ENCODE assay signal across 8 cellular contexts in the genomic region with DNA sequence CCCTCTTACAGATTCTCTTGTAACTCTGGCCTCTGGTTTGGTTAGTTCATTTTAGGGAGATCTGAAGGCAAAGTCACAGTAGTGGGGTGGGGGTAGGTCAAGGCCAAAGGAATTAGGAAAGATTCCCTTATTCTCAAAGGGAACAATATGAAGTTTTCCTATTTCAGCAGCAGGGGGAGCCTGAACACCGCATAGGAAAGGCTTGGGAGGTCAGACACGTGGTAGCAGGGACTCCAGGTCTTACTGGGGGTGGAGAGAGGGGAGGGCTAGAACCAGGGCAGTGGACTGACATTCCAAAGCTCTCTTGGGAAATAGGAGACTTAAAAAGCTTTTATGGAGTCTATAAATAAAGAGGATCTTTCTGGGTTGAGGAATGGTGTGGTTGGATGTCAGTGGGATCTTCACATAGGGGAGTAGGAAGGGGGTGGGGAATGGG. TPM values are rescaled to one million over a fixed set of nuclear protein-coding genes. Genes with fewer than 3 reads are reported as not detected.
DNase-seq lines count a peak whose midpoint lies in the region; ATAC-seq and TF ChIP-seq lines count a peak whose summit lies in the region.

No MANE protein-coding gene starts in this region.

- peak overlapping the region; percentile 99 for H3K4me3 Mint-ChIP-seq in activated CD4-positive, alpha-beta memory T cell treated with anti-CD3 and anti-CD28 coated beads for 36 hours
- peak overlapping the region; percentile 96 to 98 for H3K4me3 Mint-ChIP-seq in effector memory CD8-positive, alpha-beta T cell

- no peaks in the 10 kb centered on the region for H3K9me3 Mint-ChIP-seq in activated CD4-positive, alpha-beta memory T cell treated with anti-CD3 and anti-CD28 coated beads for 36 hours
- H3K9me3 Mint-ChIP-seq in effector memory CD8-positive, alpha-beta T cell, result no peaks in the 10 kb centered on the region

- H3K4me1 Mint-ChIP-seq in activated CD4-positive, alpha-beta memory T cell treated with anti-CD3 and anti-CD28 coated beads for 36 hours (ENCODE audit: low read depth), result peaks cover 34% of the 10 kb centered on the region
- peaks cover 32 to 38% of the 10 kb centered on the region in 2 donors for H3K4me1 Mint-ChIP-seq in effector memory CD8-positive, alpha-beta T cell (ENCODE audit: low read depth in 2 of 2)

- H3K36me3 Mint-ChIP-seq in activated CD4-positive, alpha-beta memory T cell treated with anti-CD3 and anti-CD28 coated beads for 36 hours, result peaks cover 28% of the 10 kb centered on the region
- H3K36me3 Mint-ChIP-seq in effector memory CD8-positive, alpha-beta T cell (ENCODE audit: insufficient read depth), result peaks cover 47% of the 10 kb centered on the region

- no peak for ATAC-seq in effector memory CD8-positive, alpha-beta T cell (replicated peaks)
- ATAC-seq in lower lobe of right lung (peak; percentile 65 to 73), HG02610 (IDR thresholded peaks at IDR 0.05; ENCODE audit: unreplicated experiment) (no peak)

- POLR2A ChIA-PET in activated CD4-positive, alpha-beta memory T cell treated with anti-CD3 and anti-CD28 coated beads for 36 hours (lab: Charles Lee), result interaction anchor here (0.6 to 6.7 kb wide), 11 partner anchors 14 to 145 kb away, joined by 3 to 101 read pairs (median 4); a partner anchor contains a TSS

- CTCF ChIA-PET in activated CD4-positive, alpha-beta memory T cell treated with anti-CD3 and anti-CD28 coated beads for 36 hours (lab: Charles Lee), result interaction anchor here (0.6 to 6.9 kb wide), 18 partner anchors 9 to 381 kb away, joined by 3 to 168 read pairs (median 7); a partner anchor contains a TSS

- H3K4me1 ChIP-seq in BE2C, result peaks cover 6% of the 10 kb centered on the region
- peaks cover 22% of the 10 kb centered on the region for H3K4me1 ChIP-seq in lower lobe of right lung

- H3K27ac ChIP-seq in lower lobe of right lung, result peak overlapping the region; percentile 91

- H3K36me3 ChIP-seq in BE2C (peaks cover 8% of the 10 kb centered on the region), lower lobe of right lung (peaks cover 24% of the 10 kb centered on the region)

- TF ChIP-seq CTCF in BE2C (IDR thresholded peaks at IDR 0.05; ENCODE audit: low read depth, low read length) (peak; percentile 87), HFF-Myc (IDR thresholded peaks at IDR 0.05; ENCODE audit: low read depth, low read length, missing control alignments) (peak; percentile 79), lower lobe of right lung (IDR thresholded peaks at IDR 0.05) (peak; percentile 72)

- H3K9me3 ChIP-seq in BE2C (no peaks in the 10 kb centered on the region), lower lobe of right lung (no peaks in the 10 kb centered on the region)

- DNase-seq in BE2C (peak; percentile 84), HFF-Myc (ENCODE audit: extremely low read depth, low read depth) (peak; percentile 92), NCI-H69 (lab: John Stamatoyannopoulos, UW) (peak; percentile 91), lower lobe of right lung (no peak)
- peak; percentile 73 for DNase-seq in activated CD4-positive, alpha-beta memory T cell treated with anti-CD3 and anti-CD28 coated beads for 36 hours
- DNase-seq in effector memory CD8-positive, alpha-beta T cell, result peak; percentile 38 to 50 (median 48)
- peak; percentile 32 for DNase-seq in stimulated activated CD8-positive, alpha-beta memory T cell treated with anti-CD3 and anti-CD28 coated beads, Interleukin-12 subunit alpha, Interleukin-12 subunit beta, amount 100 ng/mL, for 4 hours (ENCODE audit: low read depth)

- peak overlapping the region; percentile 100 for H3K27ac Mint-ChIP-seq in activated CD4-positive, alpha-beta memory T cell treated with anti-CD3 and anti-CD28 coated beads for 36 hours
- peak overlapping the region; percentile 98 to 99 for H3K27ac Mint-ChIP-seq in effector memory CD8-positive, alpha-beta T cell

- no peaks in the 10 kb centered on the region for H3K27me3 Mint-ChIP-seq in activated CD4-positive, alpha-beta memory T cell treated with anti-CD3 and anti-CD28 coated beads for 36 hours
- H3K27me3 Mint-ChIP-seq in effector memory CD8-positive, alpha-beta T cell, result no peaks in the 10 kb centered on the region

- no peaks in the 10 kb centered on the region for H3K27me3 ChIP-seq in BE2C
- no peaks in the 10 kb centered on the region for H3K27me3 ChIP-seq in lower lobe of right lung (ENCODE audit: low read depth)

- peak overlapping the region; percentile 96 for H3K4me3 ChIP-seq in BE2C (ENCODE audit: low read depth, low read length)
- peak overlapping the region; percentile 83 for H3K4me3 ChIP-seq in HFF-Myc (replicated peaks; ENCODE audit: low read depth, low read length)
- H3K4me3 ChIP-seq in lower lobe of right lung, result peak overlapping the region; percentile 72

- intact Hi-C loops in activated CD4-positive, alpha-beta memory T cell treated with anti-CD3 and anti-CD28 coated beads for 36 hours (cut with micrococcal nuclease), result loop anchor here (1.0 to 5.0 kb wide), 8 partner anchors 139 to 513 kb away; a partner anchor contains a TSS
- intact Hi-C loops in lower lobe of right lung (cut with DNase I), result no loop called here

RNA-seq across cellular contexts. Expression of a gene that starts 1.3 kb away (rescaled TPM):
- 18.3 TPM for polyA plus RNA-seq in BE2C (2012; ENCODE audit: insufficient read depth, insufficient read length, low read depth)
- total RNA-seq in activated CD4-positive, alpha-beta memory T cell treated with anti-CD3 and anti-CD28 coated beads for 36 hours, result 1 to 10 TPM; 5.1 to 7.2 TPM
- 12.5 TPM for total RNA-seq in lower lobe of right lung

RNA-seq across cellular contexts. Expression of a gene that starts 2.9 kb away (rescaled TPM):
- 16,588 TPM for polyA plus RNA-seq in BE2C (2012; ENCODE audit: insufficient read depth, insufficient read length, low read depth)
- 1,000 to 10,000 TPM; 5,210 to 5,251 TPM for total RNA-seq in activated CD4-positive, alpha-beta memory T cell treated with anti-CD3 and anti-CD28 coated beads for 36 hours
- total RNA-seq in lower lobe of right lung, result 2,837 TPM

RNA-seq across cellular contexts. Expression of a gene that starts 8.7 kb away (rescaled TPM):
- polyA plus RNA-seq in BE2C (2012; ENCODE audit: insufficient read depth, insufficient read length, low read depth), result 22.8 TPM
- 100 to 1,000 TPM; 142 to 146 TPM for total RNA-seq in activated CD4-positive, alpha-beta memory T cell treated with anti-CD3 and anti-CD28 coated beads for 36 hours
- total RNA-seq in lower lobe of right lung, result 114 TPM

RNA-seq across cellular contexts. Expression of a gene that starts 15.0 kb away (rescaled TPM):
- polyA plus RNA-seq in BE2C (2012; ENCODE audit: insufficient read depth, insufficient read length, low read depth), result 273 TPM
- total RNA-seq in activated CD4-positive, alpha-beta memory T cell treated with anti-CD3 and anti-CD28 coated beads for 36 hours, result 100 to 1,000 TPM; 399 to 410 TPM
- 69.4 TPM for total RNA-seq in lower lobe of right lung

RNA-seq across cellular contexts. Expression of a gene that starts 33.0 kb away (rescaled TPM):
- polyA plus RNA-seq in BE2C (2012; ENCODE audit: insufficient read depth, insufficient read length, low read depth), result 334 TPM
- total RNA-seq in activated CD4-positive, alpha-beta memory T cell treated with anti-CD3 and anti-CD28 coated beads for 36 hours, result 10 to 100 TPM; 63.8 to 70.8 TPM
- 21.4 TPM for total RNA-seq in lower lobe of right lung

Comparison
In these comparisons a context has a peak if more than half of its experiments do, and no peak if none do; other contexts are left out.
1. ATAC-seq: peak in lower lobe of right lung (2 of 2); none in effector memory CD8-positive, alpha-beta T cell (single experiment) and HG02610 (single experiment).
2. Peak in every context shown above with its lines, with median percentiles within 50 percentile points of each other: H3K4me3 ChIP-seq and CTCF ChIP-seq.